Comparison of ENCODE assay signal across 23 cellular contexts in genomic region chr6:166411271-166411670, GRCh38. TPM values are rescaled to one million over a fixed set of nuclear protein-coding genes. Genes with fewer than 3 reads are reported as not detected.
DNase-seq lines count a peak whose midpoint lies in the region; ATAC-seq, FAIRE-seq and TF ChIP-seq lines count a peak whose summit lies in the region.
"Had no signal": no experiment of that assay in that cellular context is flagged by ENCODE, and none has a peak within 500 bp of the region (broad histone marks: within the 10 kb centered on the region; RNA-seq: fewer than 3 reads in every experiment).

No MANE protein-coding gene starts in this region.

- H2AFZ ChIP-seq in K562 (ENCODE audit: low read depth, low read length) = no peak overlapping the region

- ATAC-seq in K562 = peak; percentile 70
- ATAC-seq in stimulated activated effector memory CD8-positive, alpha-beta T cell treated with anti-CD3 and anti-CD28 coated beads, Interleukin-12 subunit alpha, Interleukin-12 subunit beta, amount 100 ng/mL, for 72 hours = no peak

- peaks cover 5% of the 10 kb centered on the region for H3K9me3 Mint-ChIP-seq in stimulated activated effector memory CD8-positive, alpha-beta T cell treated with anti-CD3 and anti-CD28 coated beads, Interleukin-12 subunit alpha, Interleukin-12 subunit beta, amount 100 ng/mL, for 72 hours
- H3K9me3 Mint-ChIP-seq in endothelial cell (ENCODE audit: unreplicated experiment) = no peaks in the 10 kb centered on the region

- no peak overlapping the region for H3K27ac ChIP-seq in K562 (ENCODE audit: extremely low read depth, low read depth, low read length)
- H3K27ac ChIP-seq: C4-2B, prostate gland, SJCRH30, VCaP had no signal

- H3K9ac ChIP-seq in K562 (ENCODE audit: insufficient read depth in 1 of 2, low read depth in 2 of 2, low read length in 2 of 2) = no peak overlapping the region

- H3K79me2 ChIP-seq in K562 (ENCODE audit: control insufficient read depth, insufficient read depth, low read length) = no peaks in the 10 kb centered on the region

- H3K36me3 Mint-ChIP-seq in stimulated activated effector memory CD8-positive, alpha-beta T cell treated with anti-CD3 and anti-CD28 coated beads, Interleukin-12 subunit alpha, Interleukin-12 subunit beta, amount 100 ng/mL, for 72 hours = peaks cover 8% of the 10 kb centered on the region
- peaks cover 47% of the 10 kb centered on the region for H3K36me3 Mint-ChIP-seq in endothelial cell (ENCODE audit: low read depth, unreplicated experiment)

- intact Hi-C loops in K562 (cut with micrococcal nuclease) = no loop called here

- TF ChIP-seq EP300 in K562 (IDR thresholded peaks at IDR 0.05; ENCODE audit: low read length) = no peak

- TF ChIP-seq POLR2A in K562 (conservative IDR thresholded peaks at IDR 0.05) = no peak

- no peaks in the 10 kb centered on the region for H3K9me3 ChIP-seq in K562 (replicated peaks; ENCODE audit: control insufficient read depth, insufficient read depth, low read depth, low read length)
- H3K9me3 ChIP-seq: MG63, mucosa of descending colon, Peyer's patch, prostate gland, SJCRH30 had no signal

- WGBS in K562 (ENCODE audit: insufficient coverage, low coverage, missing lambda C conversion rate) = 0% methylated on average over 15 of the region's 15 CpGs

- CTCF ChIA-PET in K562 (lab: Yijun Ruan, JAX; ENCODE audit: low intra/inter-chr PET ratio) = no interaction called here

- peak overlapping the region; percentile 55 for H3K4me3 Mint-ChIP-seq in stimulated activated effector memory CD8-positive, alpha-beta T cell treated with anti-CD3 and anti-CD28 coated beads, Interleukin-12 subunit alpha, Interleukin-12 subunit beta, amount 100 ng/mL, for 72 hours
- H3K4me3 Mint-ChIP-seq in endothelial cell (ENCODE audit: unreplicated experiment) = no peak overlapping the region
- H3K4me3 Mint-ChIP-seq: H9 had no signal

- H3K4me2 ChIP-seq in K562 (ENCODE audit: insufficient read depth, low read length) = no peak overlapping the region

- DNase-seq in activated gamma-delta T cell treated with Interleukin-2 at 50 U/mL for 16 hours (peak; percentile 19), activated gamma-delta T cell (lab: John Stamatoyannopoulos, UW) (no peak), K562 (ENCODE audit: extremely low read depth in 1 of 4, low spot score in 3 of 4) (peak in 3 of 4 experiments; percentile 16 to 28 (median 27)), endothelial cell (ENCODE audit: low spot score) (no peak), HTR-8/SVneo (ENCODE audit: insufficient read length, low spot score) (no peak)
- no peak for DNase-seq in Jurkat, Clone E6-1 (ENCODE audit: low read depth, low spot score)
- DNase-seq in stimulated activated effector memory CD8-positive, alpha-beta T cell treated with anti-CD3 and anti-CD28 coated beads, Interleukin-12 subunit alpha, Interleukin-12 subunit beta, amount 100 ng/mL, for 72 hours (ENCODE audit: low spot score in 2 of 2) = no peak
- DNase-seq: erythroblast, foreskin fibroblast, GDM1, H9, MG63, NCI-H1417 treated with DMSO at 0.1 percent for 48 hours, NCI-H510A, SJCRH30, substantia nigra had no signal

- no peaks in the 10 kb centered on the region for H3K9me1 ChIP-seq in K562 (ENCODE audit: control insufficient read depth, insufficient read depth, low read length)

- peak overlapping the region; percentile 20 for H3K4me3 ChIP-seq in Jurkat, Clone E6-1 (ENCODE audit: low read length)
- no peak overlapping the region for H3K4me3 ChIP-seq in K562
- H3K4me3 ChIP-seq: MG63, mucosa of descending colon, prostate gland, SJCRH30 had no signal

- H3K27ac Mint-ChIP-seq in stimulated activated effector memory CD8-positive, alpha-beta T cell treated with anti-CD3 and anti-CD28 coated beads, Interleukin-12 subunit alpha, Interleukin-12 subunit beta, amount 100 ng/mL, for 72 hours = no peak overlapping the region
- H3K27ac Mint-ChIP-seq in endothelial cell (ENCODE audit: unreplicated experiment) = no peak overlapping the region
- H3K27ac Mint-ChIP-seq: H9 had no signal

- TF ChIP-seq CTCF in K562 (IDR thresholded peaks at IDR 0.05 in 2 of 3, conservative IDR thresholded peaks at IDR 0.05 in 1 of 3; ENCODE audit: insufficient read depth in 2 of 3, low read depth in 1 of 3, low read length in 3 of 3) (peak in 1 of 3 experiments; percentile 57; a peak in 2 of 6 replicates), endothelial cell (IDR thresholded peaks at IDR 0.05; ENCODE audit: unreplicated experiment) (no peak)

- H3K4me1 ChIP-seq in K562 (replicated peaks in 1 of 2; ENCODE audit: control insufficient read depth in 2 of 2, insufficient read depth in 2 of 2, low read length in 2 of 2) = peaks cover 0 to 11% of the 10 kb centered on the region in 2 experiments; a peak in 1 of 5 replicates
- H3K4me1 ChIP-seq: Peyer's patch, prostate gland, SJCRH30 had no signal

- in situ Hi-C loops in K562 (cut with MboI) = no loop called here

- H3K4me1 Mint-ChIP-seq in stimulated activated effector memory CD8-positive, alpha-beta T cell treated with anti-CD3 and anti-CD28 coated beads, Interleukin-12 subunit alpha, Interleukin-12 subunit beta, amount 100 ng/mL, for 72 hours = peaks cover 63% of the 10 kb centered on the region
- H3K4me1 Mint-ChIP-seq in endothelial cell (ENCODE audit: unreplicated experiment) = no peaks in the 10 kb centered on the region

- H3K36me3 ChIP-seq in K562 (ENCODE audit: control insufficient read depth, insufficient read depth, low read length) = no peaks in the 10 kb centered on the region
- H3K36me3 ChIP-seq: MG63, prostate gland, SJCRH30 had no signal

- FAIRE-seq in K562 (lab: Jason Lieb, UNC) = no peak
- FAIRE-seq in HTR-8/SVneo (lab: Jason Lieb, UNC) = no peak
- FAIRE-seq: astrocyte, urothelium cell line had no signal

- BruUV-seq in K562 (replicated peaks; lab: Mats Ljungman, UMichigan) = no TSS peak

- H3K27me3 ChIP-seq in K562 (ENCODE audit: control insufficient read depth in 2 of 2, insufficient read depth in 2 of 2, low read length in 2 of 2) = peaks cover 49 to 82% of the 10 kb centered on the region in 2 experiments
- H3K27me3 ChIP-seq: MG63, Peyer's patch, SJCRH30 had no signal

- POLR2A ChIA-PET in K562 (lab: Yijun Ruan, JAX) = no interaction called here

- H4K20me1 ChIP-seq in K562 (replicated peaks; ENCODE audit: control insufficient read depth, insufficient read depth, low read length) = peaks cover 8% of the 10 kb centered on the region; the same call in 1 of the 2 replicates

- H3K27me3 Mint-ChIP-seq in endothelial cell (ENCODE audit: unreplicated experiment) = peaks cover 20% of the 10 kb centered on the region

- no peak; a peak in 1 of 4 replicates for TF ChIP-seq RAD21 in K562 (CRISPR knock-in tag; conservative IDR thresholded peaks at IDR 0.05 in 1 of 2, IDR thresholded peaks at IDR 0.05 in 1 of 2)

TF ChIP-seq in K562, 482 proteins besides CTCF, POLR2A, EP300 and RAD21:
- TF ChIP-seq ZNF444 (CRISPR knock-in tag; IDR thresholded peaks at IDR 0.05) (no peak), RFX5 (IDR thresholded peaks at IDR 0.05; ENCODE audit: low read depth, low read length) (no peak), CTCFL (IDR thresholded peaks at IDR 0.05; ENCODE audit: borderline replicate concordance, insufficient read depth, low read depth, low read length, poor library complexity, severe bottlenecking) (peak; percentile 55)

RNA-seq across cellular contexts. Expression of gene MPC1, which starts 28.5 kb away (rescaled TPM):
- polyA plus RNA-seq in Jurkat, Clone E6-1 (2012; ENCODE audit: insufficient read depth, insufficient read length) = 81.4 TPM
- 21.5 and 61.7 TPM in 2 replicates for total RNA-seq in K562 (2011; cell fraction: chromatin; rRNA removed; ENCODE audit: low replicate concordance)
- total RNA-seq in K562 (2011; cell fraction: nucleolus; rRNA removed) = 19.8 and 26.6 TPM in 2 replicates
- total RNA-seq in K562 (2011; cell fraction: nucleoplasm; rRNA removed) = 29.1 and 45.8 TPM in 2 replicates
- total RNA-seq in K562 (2014; rRNA removed) (78.6 and 97.7 TPM in 2 replicates), K562 (2014; rRNA removed; fragmentation: Illumina TruSeq; extraction: Trizol) (132 and 145 TPM in 2 replicates), K562 (2015; rRNA removed; fragmentation: Illumina TruSeq; extraction: Trizol) (141 and 149 TPM in 2 replicates), K562 (2021) (103 and 110 TPM in 2 replicates), endothelial cell (ENCODE audit: unreplicated experiment) (23.7 TPM)
- polyA plus RNA-seq in K562 (2011; rRNA removed) (115 and 138 TPM in 2 replicates), K562 (2014; fragmentation: Illumina TruSeq; extraction: Trizol) (148 and 185 TPM in 2 replicates), K562 (2014; fragmentation: Nextera tagmentation; extraction: Ambion mirVana) (100 to 1,000 TPM; 138 to 144 TPM), K562 (2014; rRNA removed) (113 and 114 TPM in 2 replicates)
- 100 and 103 TPM in 2 replicates for polyA plus RNA-seq in K562 (2011; cell fraction: cytosol; rRNA removed)
- polyA plus RNA-seq in K562 (2011; cell fraction: nucleus; rRNA removed) = 48.3 and 68.3 TPM in 2 replicates
- polyA plus RNA-seq in K562 (2012) = 93.8 and 104 TPM in 2 replicates
- 54.6 and 59.0 TPM in 2 replicates for polyA minus RNA-seq in K562 (2011; rRNA and poly(A)+ RNA removed)
- 18.7 and 38.7 TPM in 2 replicates for polyA minus RNA-seq in K562 (2011; cell fraction: cytosol; rRNA and poly(A)+ RNA removed)
- polyA minus RNA-seq in K562 (2011; cell fraction: nucleus; rRNA and poly(A)+ RNA removed) = 5.8 and 14.9 TPM in 2 replicates

Comparison
In these comparisons a context has a peak if more than half of its experiments do, and no peak if none do; other contexts are left out.
1. DNase-seq: peak in activated gamma-delta T cell treated with Interleukin-2 at 50 U/mL for 16 hours (single experiment) and K562 (3 of 4); none in activated gamma-delta T cell (single experiment), Jurkat, Clone E6-1 (single experiment), stimulated activated effector memory CD8-positive, alpha-beta T cell treated with anti-CD3 and anti-CD28 coated beads, Interleukin-12 subunit alpha, Interleukin-12 subunit beta, amount 100 ng/mL, for 72 hours (0 of 2), endothelial cell (single experiment) and HTR-8/SVneo (single experiment).